28 cellular contexts compared by ENCODE assay signal in the genomic region with DNA sequence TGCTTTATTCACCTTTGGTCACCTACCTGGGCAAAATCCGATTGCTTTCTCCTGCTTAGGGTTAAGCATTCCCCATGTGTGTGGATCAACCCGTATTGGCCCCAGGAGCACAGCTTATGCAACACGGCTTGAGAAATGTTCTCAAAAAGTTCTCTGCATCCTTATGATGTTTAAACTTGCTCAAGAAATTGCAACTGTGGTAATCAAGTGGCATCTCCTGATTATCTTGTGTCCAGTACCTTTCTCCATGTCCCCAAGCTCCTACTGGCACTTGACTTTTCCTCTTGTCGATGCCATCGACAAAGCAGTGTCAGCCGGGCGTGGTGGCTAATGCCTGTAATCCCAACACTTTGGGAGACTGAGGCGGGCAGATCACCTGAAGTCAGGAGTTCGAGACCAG. TPM values are rescaled to one million over a fixed set of nuclear protein-coding genes. Genes with fewer than 3 reads are reported as not detected.
"Had no signal": no experiment of that assay in that cellular context is flagged by ENCODE, and none has a peak within 500 bp of the region (broad histone marks: within the 10 kb centered on the region; RNA-seq: fewer than 3 reads in every experiment).

No MANE protein-coding gene starts in this region.

- ATAC-seq: effector memory CD8-positive, alpha-beta T cell; gastrocnemius medialis; left lobe of liver; naive thymus-derived CD8-positive, alpha-beta T cell; psoas muscle; right cardiac atrium; stimulated activated naive B cell treated with anti-CD40 and anti-IgM and Interleukin-4, amounts not matched to agents 10 μg/mL and 1 μg/mL and 100 μg/mL, for 72 hours had no signal

- H3K27ac ChIP-seq: esophagus squamous epithelium, gastrocnemius medialis, ovary, psoas muscle, sigmoid colon, suprapubic skin, transverse colon, uterus had no signal

- DNase-seq: cerebellar nuclear complex; cortex of kidney; effector memory CD8-positive, alpha-beta T cell; erythroblast; esophagus squamous epithelium; foreskin fibroblast; gastrocnemius medialis; head of caudate nucleus; kidney; naive thymus-derived CD8-positive, alpha-beta T cell; nephron progenitor cell; occipital lobe; ovary; posterior cingulate gyrus; psoas muscle; right cardiac atrium; sigmoid colon; stimulated activated CD4-positive, alpha-beta T cell treated with anti-CD3 and anti-CD28 coated beads, Interleukin-2, amount 100 ng/mL, for 48 hours; stimulated activated naive B cell treated with anti-CD40 and anti-IgM and Interleukin-4, amounts not matched to agents 10 μg/mL and 1 μg/mL and 100 μg/mL, for 72 hours; transverse colon; uterus had no signal

- H3K27me3 ChIP-seq: ovary, uterus had no signal

- H3K4me1 ChIP-seq: gastrocnemius medialis, psoas muscle, sigmoid colon, suprapubic skin, transverse colon, uterus had no signal

- H3K36me3 ChIP-seq: esophagus squamous epithelium, gastrocnemius medialis, ovary, sigmoid colon, suprapubic skin, transverse colon, uterus had no signal

- H3K9me3 ChIP-seq: esophagus squamous epithelium, gastrocnemius medialis, ovary, psoas muscle, sigmoid colon, suprapubic skin, transverse colon, uterus had no signal

- H3K4me3 ChIP-seq: esophagus squamous epithelium, gastrocnemius medialis, ovary, psoas muscle, sigmoid colon, suprapubic skin, transverse colon, uterus had no signal

RNA-seq across cellular contexts. Expression of a gene that starts 4.7 kb away (rescaled TPM):
- total RNA-seq: dermis microvascular lymphatic vessel endothelial cell; esophagus squamous epithelium; gastrocnemius medialis; glomerular endothelial cell; kidney; lower leg skin; naive thymus-derived CD8-positive, alpha-beta T cell; psoas muscle; renal cortical epithelial cell; right cardiac atrium; sigmoid colon; skeletal muscle tissue; suprapubic skin; uterus had no signal
- polyA plus RNA-seq: naive thymus-derived CD8-positive, alpha-beta T cell; psoas muscle; right cardiac atrium had no signal
